Comparison of ENCODE assay signal across 14 cellular contexts in the genomic region with DNA sequence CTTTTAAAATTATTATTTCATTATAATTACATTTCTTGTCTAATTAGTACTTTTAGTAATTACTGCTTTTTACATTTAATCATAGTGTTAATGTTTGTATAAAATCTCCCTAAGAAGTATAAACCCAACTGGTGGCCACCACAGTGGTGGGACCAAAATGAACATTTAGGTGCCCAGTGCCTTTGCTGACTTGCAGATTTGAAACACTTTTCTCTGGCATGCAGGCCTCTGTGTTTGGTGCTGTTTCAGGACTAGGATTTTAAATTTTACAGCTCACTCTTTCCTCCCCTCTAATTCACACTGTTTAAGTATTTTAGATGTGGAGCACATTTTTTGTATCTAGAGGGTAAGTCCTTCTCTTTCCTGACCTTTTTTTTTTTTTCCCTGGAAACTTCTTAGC. TPM values are rescaled to one million over a fixed set of nuclear protein-coding genes. Genes with fewer than 3 reads are reported as not detected.
DNase-seq lines count a peak whose midpoint lies in the region; ATAC-seq and TF ChIP-seq lines count a peak whose summit lies in the region.
"Had no signal": no experiment of that assay in that cellular context is flagged by ENCODE, and none has a peak within 500 bp of the region (broad histone marks: within the 10 kb centered on the region; RNA-seq: fewer than 3 reads in every experiment).

No MANE protein-coding gene starts in this region.

- DNase-seq in T-helper 1 cell (no peak), T-helper 17 cell (no peak), Right ventricle myocardium superior (no peak), progenitor cell of endocrine pancreas (ENCODE audit: low spot score, unreplicated experiment) (no peak), NCI-H526 (lab: John Stamatoyannopoulos, UW) (no peak)
- DNase-seq in stimulated activated CD4-positive, alpha-beta T cell treated with anti-CD3 and anti-CD28 coated beads, Interleukin-4, amount 100 ng/mL, for 24 hours, result no peak
- DNase-seq: Calu3, endodermal cell, NCI-H446 had no signal

- H3K9me3 Mint-ChIP-seq in T-helper 1 cell treated with Interleukin-12 subunit alpha and Interleukin-12 subunit beta and Interleukin-4 antibody, amounts not matched to agents 30 μg/mL and 1 μg/mL, for 36 hours, result peaks cover 5% of the 10 kb centered on the region
- peaks cover 14% of the 10 kb centered on the region for H3K9me3 Mint-ChIP-seq in progenitor cell of endocrine pancreas (ENCODE audit: low read depth)

- TF ChIP-seq CTCF in progenitor cell of endocrine pancreas (IDR thresholded peaks at IDR 0.05; ENCODE audit: unreplicated experiment), result no peak

- no peaks in the 10 kb centered on the region for H3K27me3 Mint-ChIP-seq in T-helper 1 cell treated with Interleukin-12 subunit alpha and Interleukin-12 subunit beta and Interleukin-4 antibody, amounts not matched to agents 30 μg/mL and 1 μg/mL, for 36 hours (ENCODE audit: low read depth)
- H3K27me3 Mint-ChIP-seq in T-helper 17 cell, result no peaks in the 10 kb centered on the region
- no peaks in the 10 kb centered on the region for H3K27me3 Mint-ChIP-seq in progenitor cell of endocrine pancreas

- ATAC-seq in T-helper 17 cell (no peak), Right ventricle myocardium superior (ENCODE audit: poor library complexity) (peak; percentile 37), HG03045 (IDR thresholded peaks at IDR 0.05; ENCODE audit: unreplicated experiment) (no peak)

- no peaks in the 10 kb centered on the region for H3K9me3 ChIP-seq in T-helper 17 cell (ENCODE audit: control insufficient read depth, low read length, poor library complexity, severe bottlenecking)
- H3K9me3 ChIP-seq: tibial nerve had no signal

- H3K4me1 Mint-ChIP-seq in T-helper 1 cell treated with Interleukin-12 subunit alpha and Interleukin-12 subunit beta and Interleukin-4 antibody, amounts not matched to agents 30 μg/mL and 1 μg/mL, for 36 hours (ENCODE audit: low read depth), result peaks cover 67% of the 10 kb centered on the region
- H3K4me1 Mint-ChIP-seq in T-helper 17 cell, result peaks cover 63% of the 10 kb centered on the region
- H3K4me1 Mint-ChIP-seq in progenitor cell of endocrine pancreas (ENCODE audit: low read depth), result peaks cover 4% of the 10 kb centered on the region

- intact Hi-C loops in Right ventricle myocardium superior (cut with DNase I), result no loop called here

- H3K27ac Mint-ChIP-seq in T-helper 1 cell treated with Interleukin-12 subunit alpha and Interleukin-12 subunit beta and Interleukin-4 antibody, amounts not matched to agents 30 μg/mL and 1 μg/mL, for 36 hours, result peak overlapping the region; percentile 74
- H3K27ac Mint-ChIP-seq in T-helper 17 cell (peak overlapping the region; percentile 99), progenitor cell of endocrine pancreas (peak overlapping the region; percentile 26)

- peaks cover 29% of the 10 kb centered on the region for H3K36me3 Mint-ChIP-seq in T-helper 1 cell treated with Interleukin-12 subunit alpha and Interleukin-12 subunit beta and Interleukin-4 antibody, amounts not matched to agents 30 μg/mL and 1 μg/mL, for 36 hours (ENCODE audit: low read depth)
- H3K36me3 Mint-ChIP-seq in T-helper 17 cell (ENCODE audit: low read depth) (peaks cover 4% of the 10 kb centered on the region), progenitor cell of endocrine pancreas (ENCODE audit: insufficient read depth) (peaks cover 9% of the 10 kb centered on the region)

- peak overlapping the region; percentile 77 for H3K4me3 Mint-ChIP-seq in T-helper 1 cell treated with Interleukin-12 subunit alpha and Interleukin-12 subunit beta and Interleukin-4 antibody, amounts not matched to agents 30 μg/mL and 1 μg/mL, for 36 hours
- H3K4me3 Mint-ChIP-seq in T-helper 17 cell (peak overlapping the region; percentile 81), progenitor cell of endocrine pancreas (ENCODE audit: low read depth) (no peak overlapping the region)
- H3K4me3 Mint-ChIP-seq: endodermal cell had no signal

RNA-seq across cellular contexts. Expression of a gene that starts 17.5 kb away (rescaled TPM):
- total RNA-seq in T-helper 17 cell (10 to 100 TPM; 74.2 to 75.3 TPM), Right ventricle myocardium superior (35.4 TPM), progenitor cell of endocrine pancreas (60.6 and 61.6 TPM in 2 replicates)

RNA-seq across cellular contexts. Expression of a gene that starts 40.1 kb away (rescaled TPM):
- total RNA-seq in T-helper 17 cell, result 10 to 100 TPM; 10.1 to 13.6 TPM
- not detected for total RNA-seq in Right ventricle myocardium superior
- total RNA-seq in progenitor cell of endocrine pancreas, result not detected in 2 replicates
- total RNA-seq: Calu3, endodermal cell, foreskin keratinocyte, PC-9, tibial nerve had no signal

Comparison
In these comparisons a context has a peak if more than half of its experiments do, and no peak if none do; other contexts are left out.
1. H3K27ac Mint-ChIP-seq: peak in every context shown above with its lines; median percentile 99 in T-helper 17 cell; 74 in T-helper 1 cell treated with Interleukin-12 subunit alpha and Interleukin-12 subunit beta and Interleukin-4 antibody, amounts not matched to agents 30 μg/mL and 1 μg/mL, for 36 hours; 26 in progenitor cell of endocrine pancreas.
2. RNA of a gene that starts 40.1 kb away (total RNA-seq): 10.1 to 13.6 TPM in T-helper 17 cell; not detected in Right ventricle myocardium superior (single experiment) and not detected in progenitor cell of endocrine pancreas; every median in the first group is over 10 times any median in the second.